In the genomic region with DNA sequence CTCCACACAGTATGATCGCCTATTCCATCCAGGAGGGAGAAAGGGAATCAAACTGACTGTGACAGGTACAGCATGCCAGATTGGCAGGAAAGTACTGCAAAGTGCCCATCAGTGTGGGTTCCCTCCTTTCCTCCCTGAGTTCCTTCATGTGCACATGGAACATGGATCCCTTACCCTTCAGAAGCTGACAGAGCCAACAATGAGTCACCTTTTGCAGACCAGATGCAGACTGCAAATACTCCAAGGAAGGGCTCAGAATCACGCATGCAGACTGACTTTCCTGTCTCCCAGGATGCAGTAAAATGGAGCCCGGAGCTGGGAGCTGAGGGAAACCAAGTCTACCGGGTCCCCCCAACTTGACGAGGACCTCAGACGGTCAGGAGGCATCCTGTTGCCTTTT, we compare ENCODE assay signal across 27 cellular contexts. TPM values are rescaled to one million over a fixed set of nuclear protein-coding genes. Genes with fewer than 3 reads are reported as not detected.
DNase-seq lines count a peak whose midpoint lies in the region; ATAC-seq, FAIRE-seq and TF ChIP-seq lines count a peak whose summit lies in the region.
"Had no signal": no experiment of that assay in that cellular context is flagged by ENCODE, and none has a peak within 500 bp of the region (broad histone marks: within the 10 kb centered on the region; RNA-seq: fewer than 3 reads in every experiment).

No MANE protein-coding gene starts in this region.

- peaks cover 75% of the 10 kb centered on the region for H3K79me2 ChIP-seq in astrocyte (ENCODE audit: insufficient read depth, low read length)
- H3K79me2 ChIP-seq in hepatocyte = no peaks in the 10 kb centered on the region

- no peak overlapping the region for H2BK5ac ChIP-seq in mesenchymal stem cell (ENCODE audit: low read depth, low read length, poor library complexity, severe bottlenecking)

- H3K9ac ChIP-seq in astrocyte (ENCODE audit: low read length) (peak overlapping the region; percentile 11), mesenchymal stem cell (ENCODE audit: low read length) (no peak overlapping the region)
- H3K9ac ChIP-seq: BLaER1 had no signal

- H3K27me3 Mint-ChIP-seq in astrocyte (ENCODE audit: low read depth, unreplicated experiment) = no peaks in the 10 kb centered on the region

- H3K36me3 ChIP-seq in astrocyte (ENCODE audit: insufficient read depth, low read length) (no peaks in the 10 kb centered on the region), mesenchymal stem cell (ENCODE audit: control insufficient read depth in 1 of 2, insufficient read depth in 2 of 2, low read depth in 1 of 2, low read length in 2 of 2) (peaks cover 0 to 3% of the 10 kb centered on the region in 2 experiments), ovary (no peaks in the 10 kb centered on the region), hepatocyte (replicated peaks; ENCODE audit: insufficient read depth, low read depth) (no peaks in the 10 kb centered on the region)
- H3K36me3 ChIP-seq: BLaER1, SJSA1, stomach, tibial nerve had no signal

- H2AK5ac ChIP-seq in mesenchymal stem cell (ENCODE audit: low read length, severe bottlenecking) = no peak overlapping the region

- H3K4me1 Mint-ChIP-seq in astrocyte (ENCODE audit: low read depth, unreplicated experiment) = peaks cover 6% of the 10 kb centered on the region
- H3K4me1 Mint-ChIP-seq: activated B cell treated with CpG ODN at 0.5 μM for 24 hours had no signal

- H3K4me3 ChIP-seq in AG09309 (ENCODE audit: control insufficient read depth, low read depth, low read length) (no peak overlapping the region), astrocyte (ENCODE audit: insufficient read depth, low read depth, low read length) (no peak overlapping the region), mesenchymal stem cell (ENCODE audit: insufficient read depth in 1 of 2, low read depth in 1 of 2, low read length in 2 of 2) (no peak overlapping the region), ovary (no peak overlapping the region), hepatocyte (no peak overlapping the region)
- H3K4me3 ChIP-seq: BLaER1, SJSA1, stomach, tibial nerve had no signal

- H2AFZ ChIP-seq in astrocyte (ENCODE audit: low read depth, low read length) = no peak overlapping the region
- H2AFZ ChIP-seq in mesenchymal stem cell (ENCODE audit: low read depth, low read length) = no peak overlapping the region
- no peak overlapping the region for H2AFZ ChIP-seq in hepatocyte

- peak overlapping the region; percentile 6 for H2BK15ac ChIP-seq in mesenchymal stem cell (ENCODE audit: low read depth, poor library complexity, severe bottlenecking)

- peak overlapping the region; percentile 7 for H3K27ac ChIP-seq in astrocyte (ENCODE audit: low read depth, low read length)
- H3K27ac ChIP-seq in mesenchymal stem cell (ENCODE audit: low read length, poor library complexity, severe bottlenecking) = no peak overlapping the region
- H3K27ac ChIP-seq in ovary = no peak overlapping the region
- H3K27ac ChIP-seq in hepatocyte = no peak overlapping the region
- H3K27ac ChIP-seq: BLaER1, SJSA1, stomach, tibial nerve had no signal

- no peak for TF ChIP-seq CTCF in AG09309 (IDR thresholded peaks at IDR 0.05; ENCODE audit: control insufficient read depth, insufficient read depth, low read depth, low read length, missing control alignments)
- no peak for TF ChIP-seq CTCF in astrocyte (IDR thresholded peaks at IDR 0.05; ENCODE audit: insufficient read depth, low read depth, low read length)
- TF ChIP-seq CTCF in ovary (IDR thresholded peaks at IDR 0.05) = no peak
- no peak for TF ChIP-seq CTCF in hepatocyte (IDR thresholded peaks at IDR 0.05; ENCODE audit: poor library complexity)

- TF ChIP-seq EP300 in ovary (IDR thresholded peaks at IDR 0.05) = no peak

- intact Hi-C loops in ovary (cut with DNase I) = no loop called here

- no peak overlapping the region for H3K18ac ChIP-seq in mesenchymal stem cell (ENCODE audit: low read depth in 1 of 2, low read length in 2 of 2)

- H4K20me1 ChIP-seq in astrocyte (ENCODE audit: insufficient read depth, low read length) = peaks cover 17% of the 10 kb centered on the region
- no peaks in the 10 kb centered on the region for H4K20me1 ChIP-seq in hepatocyte (ENCODE audit: insufficient read depth, poor library complexity, severe bottlenecking)
- H4K20me1 ChIP-seq: BLaER1 had no signal

- H3K9me3 Mint-ChIP-seq in astrocyte (ENCODE audit: unreplicated experiment) = no peaks in the 10 kb centered on the region
- H3K9me3 Mint-ChIP-seq: activated B cell treated with CpG ODN at 0.5 μM for 24 hours, HFFc6 had no signal

- H3K23ac ChIP-seq in mesenchymal stem cell (ENCODE audit: low read length in 2 of 2) = no peak overlapping the region

- H3K14ac ChIP-seq in mesenchymal stem cell (ENCODE audit: low read length in 2 of 2) = no peak overlapping the region

- H3K27me3 ChIP-seq in astrocyte (ENCODE audit: insufficient read depth, low read length) = no peaks in the 10 kb centered on the region
- H3K27me3 ChIP-seq in mesenchymal stem cell (ENCODE audit: control insufficient read depth in 1 of 2, insufficient read depth in 1 of 2, low read length in 2 of 2) = no peaks in the 10 kb centered on the region
- no peaks in the 10 kb centered on the region for H3K27me3 ChIP-seq in ovary
- H3K27me3 ChIP-seq in hepatocyte = no peaks in the 10 kb centered on the region
- H3K27me3 ChIP-seq: BLaER1, SJSA1, stomach, tibial nerve had no signal

- no peak overlapping the region for H2BK12ac ChIP-seq in mesenchymal stem cell (ENCODE audit: low read length in 2 of 2)

- TF ChIP-seq POLR2A in ovary (IDR thresholded peaks at IDR 0.05) = no peak

- no peaks in the 10 kb centered on the region for H3K36me3 Mint-ChIP-seq in astrocyte (ENCODE audit: low read depth, unreplicated experiment)

- peaks cover 23% of the 10 kb centered on the region for H3K79me1 ChIP-seq in mesenchymal stem cell (replicated peaks; ENCODE audit: low read length, poor library complexity, severe bottlenecking)

- no peak for FAIRE-seq in astrocyte (lab: Jason Lieb, UNC)
- FAIRE-seq: colon, HTR-8/SVneo, kidney had no signal

- peak; percentile 33 for DNase-seq in AG09309 (ENCODE audit: low read depth)
- peak; percentile 64 for DNase-seq in HCEC 1CT
- peak; percentile 54 for DNase-seq in astrocyte (ENCODE audit: low read depth)
- no peak for DNase-seq in mesenchymal stem cell
- DNase-seq in ovary = no peak
- no peak for DNase-seq in hepatocyte (ENCODE audit: low spot score)
- DNase-seq in DMS153 (lab: John Stamatoyannopoulos, UW) = no peak
- DNase-seq: activated B cell treated with CpG ODN at 0.5 μM for 24 hours; activated naive CD4-positive, alpha-beta T cell treated with anti-CD3 and anti-CD28 coated beads, Interleukin-2, amount 50 U/mL, for 16 hours; amygdala; DMS79; HFFc6; KG1; kidney; naive thymus-derived CD4-positive, alpha-beta T cell; NCI-H1436 treated with DMSO at 0.1 percent for 48 hours; NCI-H2107; NCI-H774; RPMI8226; stomach; T-helper 1 cell had no signal

- no peak for ATAC-seq in GM18867 (IDR thresholded peaks at IDR 0.05; ENCODE audit: unreplicated experiment)
- ATAC-seq: naive thymus-derived CD4-positive, alpha-beta T cell had no signal

- H2BK120ac ChIP-seq in mesenchymal stem cell (ENCODE audit: low read depth, low read length) = no peak overlapping the region

- WGBS in mesenchymal stem cell = 92% methylated on average over 6 of the region's 6 CpGs
- WGBS in ovary, 3 donors = 79 to 90% (median 87%) methylated on average over 6 of the region's 6 CpGs
- whole genome bisulfite sequencing in hepatocyte (ENCODE audit: low lambda C conversion rate, missing lambda C conversion rate) = 87% methylated on average over 6 of the region's 6 CpGs

- no peak overlapping the region for H3K4ac ChIP-seq in mesenchymal stem cell (ENCODE audit: low read depth in 1 of 2, low read length in 2 of 2)

- H3K4me1 ChIP-seq in astrocyte (ENCODE audit: insufficient read depth, low read length) = peaks cover 15% of the 10 kb centered on the region
- peaks cover 5% of the 10 kb centered on the region for H3K4me1 ChIP-seq in mesenchymal stem cell (ENCODE audit: control insufficient read depth, insufficient read depth, low read depth, low read length)
- no peaks in the 10 kb centered on the region for H3K4me1 ChIP-seq in ovary (ENCODE audit: insufficient read depth)
- no peaks in the 10 kb centered on the region for H3K4me1 ChIP-seq in hepatocyte (ENCODE audit: insufficient read depth)
- H3K4me1 ChIP-seq: BLaER1, SJSA1, stomach, tibial nerve had no signal

- H3K9me2 ChIP-seq in hepatocyte (replicated peaks; ENCODE audit: insufficient read depth) = no peaks in the 10 kb centered on the region

- no peak overlapping the region for H3K27ac Mint-ChIP-seq in astrocyte (ENCODE audit: unreplicated experiment)
- H3K27ac Mint-ChIP-seq: activated B cell treated with CpG ODN at 0.5 μM for 24 hours; naive thymus-derived CD4-positive, alpha-beta T cell had no signal

- H4K91ac ChIP-seq in mesenchymal stem cell (ENCODE audit: low read length) = no peak overlapping the region

- H3K9me3 ChIP-seq in astrocyte (ENCODE audit: insufficient read depth, low read depth, low read length) (no peaks in the 10 kb centered on the region), mesenchymal stem cell (ENCODE audit: control insufficient read depth, low read length) (no peaks in the 10 kb centered on the region), ovary (no peaks in the 10 kb centered on the region), hepatocyte (ENCODE audit: low read depth) (no peaks in the 10 kb centered on the region)
- H3K9me3 ChIP-seq: BLaER1, SJSA1, stomach, tibial nerve had no signal

- no peak overlapping the region for H3K4me3 Mint-ChIP-seq in astrocyte (ENCODE audit: unreplicated experiment)
- H3K4me3 Mint-ChIP-seq: activated B cell treated with CpG ODN at 0.5 μM for 24 hours; HFFc6; naive thymus-derived CD4-positive, alpha-beta T cell had no signal

- H3K4me2 ChIP-seq in astrocyte (ENCODE audit: low read length) = no peak overlapping the region
- no peak overlapping the region for H3K4me2 ChIP-seq in mesenchymal stem cell (ENCODE audit: low read length, poor library complexity, severe bottlenecking)
- H3K4me2 ChIP-seq in hepatocyte = no peak overlapping the region
- H3K4me2 ChIP-seq: BLaER1 had no signal

- no peak overlapping the region for H4K8ac ChIP-seq in mesenchymal stem cell (ENCODE audit: low read length)

RNA-seq across cellular contexts. Expression of a gene that starts 41.8 kb away (rescaled TPM):
- total RNA-seq in astrocyte = 78.8 and 79.4 TPM in 2 replicates
- 7.1 TPM for polyA plus RNA-seq in mesenchymal stem cell (2013, experiment 1 of 2)
- 6.5 TPM for polyA plus RNA-seq in mesenchymal stem cell (2013, experiment 2 of 2)
- 10 to 100 TPM; 10.6 to 16.9 (median 13.0) TPM for total RNA-seq in ovary
- 1 to 10 TPM; 3.2 to 6.5 TPM for polyA plus RNA-seq in ovary
- total RNA-seq in hepatocyte = 28.8 and 29.9 TPM in 2 replicates
- polyA plus RNA-seq in hepatocyte = 1.8 and 3.2 TPM in 2 replicates

Comparison
In these comparisons a context has a peak if more than half of its experiments do, and no peak if none do; other contexts are left out.
1. DNase-seq: peak in AG09309 (single experiment), HCEC 1CT (single experiment) and astrocyte (single experiment); none in mesenchymal stem cell (single experiment), ovary (0 of 5), hepatocyte (single experiment) and DMS153 (single experiment).